1 cellular context compared by ENCODE assay signal in genomic region chr19:12943437-12944044, GRCh38.
TF ChIP-seq lines count a peak whose summit lies in the region.

No MANE protein-coding gene starts in this region.

TF ChIP-seq in IMR-90, 13 proteins besides CTCF, POLR2A, EP300 and RAD21 (continued from another document):
- TF ChIP-seq, protein P1, sequence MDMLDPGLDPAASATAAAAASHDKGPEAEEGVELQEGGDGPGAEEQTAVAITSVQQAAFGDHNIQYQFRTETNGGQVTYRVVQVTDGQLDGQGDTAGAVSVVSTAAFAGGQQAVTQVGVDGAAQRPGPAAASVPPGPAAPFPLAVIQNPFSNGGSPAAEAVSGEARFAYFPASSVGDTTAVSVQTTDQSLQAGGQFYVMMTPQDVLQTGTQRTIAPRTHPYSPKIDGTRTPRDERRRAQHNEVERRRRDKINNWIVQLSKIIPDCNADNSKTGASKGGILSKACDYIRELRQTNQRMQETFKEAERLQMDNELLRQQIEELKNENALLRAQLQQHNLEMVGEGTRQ (IDR thresholded peaks at IDR 0.05; ENCODE audit: low read depth, low read length) = no peak
- TF ChIP-seq ELK1 (IDR thresholded peaks at IDR 0.05; ENCODE audit: borderline replicate concordance, low read depth, low read length) (no peak), RFX5 (IDR thresholded peaks at IDR 0.05; ENCODE audit: low read depth, low read length) (no peak), MAFK (IDR thresholded peaks at IDR 0.05; ENCODE audit: low read depth, low read length) (no peak), MXI1 (IDR thresholded peaks at IDR 0.05; ENCODE audit: borderline replicate concordance, low read depth, low read length) (no peak), SMC3 (IDR thresholded peaks at IDR 0.05; ENCODE audit: low read depth, low read length) (no peak), CHD1 (IDR thresholded peaks at IDR 0.05; ENCODE audit: low read depth, low read length) (no peak), BHLHE40 (IDR thresholded peaks at IDR 0.05; ENCODE audit: low read depth, low read length) (no peak), NFE2L2 (IDR thresholded peaks at IDR 0.05; ENCODE audit: low read depth, low read length) (no peak), CEBPB (IDR thresholded peaks at IDR 0.05; ENCODE audit: low read depth, low read length) (no peak)
